In the genomic region with DNA sequence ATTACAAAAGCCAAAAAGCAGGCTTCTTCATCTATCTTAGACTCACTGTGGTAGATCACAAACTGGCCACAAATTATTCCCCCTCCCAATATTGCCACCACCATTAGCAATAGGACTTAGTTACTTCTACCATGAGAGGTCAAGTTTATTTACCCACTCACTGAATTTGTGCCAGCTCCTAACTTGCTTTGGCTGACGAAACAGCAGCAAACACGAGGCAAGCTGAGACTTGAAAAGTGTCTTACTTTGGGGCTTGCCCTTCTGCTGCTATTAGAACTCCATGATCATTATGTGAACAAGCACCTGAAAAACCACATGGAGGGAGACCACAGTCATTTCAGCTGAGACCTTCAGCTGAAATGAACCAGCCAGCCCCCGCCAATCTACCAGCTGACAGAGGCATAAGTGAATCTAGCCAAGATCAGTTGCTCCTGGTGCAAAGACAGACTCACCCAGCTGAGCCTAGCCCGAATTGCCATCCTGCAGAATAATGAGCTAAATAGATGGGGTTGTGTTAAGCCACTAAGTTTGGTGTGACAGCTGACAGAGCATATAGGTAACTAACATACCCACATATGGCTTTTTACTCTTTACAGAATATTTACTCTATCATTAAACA, we compare ENCODE assay signal across 1 cellular context.
TF ChIP-seq lines count a peak whose summit lies in the region.

No MANE protein-coding gene starts in this region.

TF ChIP-seq in HepG2, 621 proteins besides CTCF, POLR2A, EP300 and RAD21:
- TF ChIP-seq ZXDC (CRISPR knock-in tag; IDR thresholded peaks at IDR 0.05) (no peak), ZNF747 (CRISPR knock-in tag; IDR thresholded peaks at IDR 0.05; ENCODE audit: borderline replicate concordance) (no peak), ETV6 (CRISPR knock-in tag; conservative IDR thresholded peaks at IDR 0.05) (no peak), ZNF768 (CRISPR knock-in tag; IDR thresholded peaks at IDR 0.05) (no peak), RFX5 (IDR thresholded peaks at IDR 0.05; ENCODE audit: low read depth, low read length) (no peak), ZNF619 (CRISPR knock-in tag; IDR thresholded peaks at IDR 0.05) (no peak), MBD4 (IDR thresholded peaks at IDR 0.05; ENCODE audit: borderline replicate concordance, low read length) (no peak), KDM4B (CRISPR knock-in tag; IDR thresholded peaks at IDR 0.05) (no peak), IRF1 (CRISPR knock-in tag; IDR thresholded peaks at IDR 0.05; ENCODE audit: low read depth) (no peak), FOXO1 (CRISPR knock-in tag; IDR thresholded peaks at IDR 0.05) (no peak), ZBTB7A (CRISPR knock-in tag; IDR thresholded peaks at IDR 0.05) (no peak), PHB2 (IDR thresholded peaks at IDR 0.05; ENCODE audit: partially characterized antibody) (no peak), ELF4 (CRISPR knock-in tag; IDR thresholded peaks at IDR 0.05; ENCODE audit: borderline replicate concordance) (no peak)
